In genomic region chr3:11035757-11036505, GRCh38 we compare ENCODE assay signal across 23 cellular contexts. TPM values are rescaled to one million over a fixed set of nuclear protein-coding genes. Genes with fewer than 3 reads are reported as not detected.
DNase-seq lines count a peak whose midpoint lies in the region; ATAC-seq, FAIRE-seq and TF ChIP-seq lines count a peak whose summit lies in the region.
"Had no signal": no experiment of that assay in that cellular context is flagged by ENCODE, and none has a peak within 500 bp of the region (broad histone marks: within the 10 kb centered on the region; RNA-seq: fewer than 3 reads in every experiment).

No MANE protein-coding gene starts in this region.

- H3K23ac ChIP-seq in H1 (ENCODE audit: insufficient read length) = no peak overlapping the region

- no peak for TF ChIP-seq CTCF in heart right ventricle (IDR thresholded peaks at IDR 0.05)
- no peak for TF ChIP-seq CTCF in H1 (IDR thresholded peaks at IDR 0.05; ENCODE audit: control extremely low read depth in 1 of 3, insufficient read depth in 1 of 3, low read depth in 1 of 3, low read length in 3 of 3)
- no peak for TF ChIP-seq CTCF in neural progenitor cell (IDR thresholded peaks at IDR 0.05)
- no peak for TF ChIP-seq CTCF in OCI-LY7 (conservative IDR thresholded peaks at IDR 0.05; ENCODE audit: low read length)

- H3K9me3 ChIP-seq in heart right ventricle = no peaks in the 10 kb centered on the region
- H3K9me3 ChIP-seq in H1 (ENCODE audit: insufficient read depth in 2 of 2, low read depth in 1 of 2, low read length in 1 of 2) = no peaks in the 10 kb centered on the region
- H3K9me3 ChIP-seq in neural progenitor cell (ENCODE audit: low read depth) = no peaks in the 10 kb centered on the region
- no peaks in the 10 kb centered on the region for H3K9me3 ChIP-seq in aorta (ENCODE audit: control insufficient read depth, low read length)
- H3K9me3 ChIP-seq in OCI-LY7 (ENCODE audit: low read length) = no peaks in the 10 kb centered on the region
- no peaks in the 10 kb centered on the region for H3K9me3 ChIP-seq in CD8-positive, alpha-beta memory T cell (ENCODE audit: low read length)
- H3K9me3 ChIP-seq: A549, Caco-2, HAP-1 had no signal

- H4K91ac ChIP-seq in H1 (replicated peaks; ENCODE audit: insufficient read length, low read length) = no peak overlapping the region

- no peaks in the 10 kb centered on the region for H3K23me2 ChIP-seq in H1 (ENCODE audit: low read depth, low read length)

- H3K27ac ChIP-seq in heart right ventricle (no peak overlapping the region), H1 (ENCODE audit: low read depth, low read length) (no peak overlapping the region), neural progenitor cell (no peak overlapping the region), aorta (ENCODE audit: low read depth in 1 of 2, low read length in 2 of 2) (no peak overlapping the region), OCI-LY7 (ENCODE audit: low read depth, low read length, poor library complexity, severe bottlenecking) (no peak overlapping the region)
- no peak overlapping the region for H3K27ac ChIP-seq in CD8-positive, alpha-beta memory T cell (ENCODE audit: low read depth, low read length)
- H3K27ac ChIP-seq: A549, GM23248 had no signal

- POLR2A ChIA-PET in H1 (lab: Charles Lee; ENCODE audit: partially characterized antibody) = interaction anchor here (0.6 kb wide), 1 partner anchor 587 kb away, joined by 3 read pairs; no protein-coding TSS in a partner anchor
- POLR2A ChIA-PET in OCI-LY7 (lab: Charles Lee) = interaction anchor here (0.6 kb wide), 1 partner anchor 1745 kb away, joined by 3 read pairs; no protein-coding TSS in a partner anchor
- POLR2A ChIA-PET in CD8-positive, alpha-beta memory T cell (lab: Charles Lee) = no interaction called here

- H3K4me2 ChIP-seq in H1 (ENCODE audit: insufficient read depth in 1 of 2, low read depth in 2 of 2, low read length in 2 of 2) (no peak overlapping the region), neural progenitor cell (no peak overlapping the region), OCI-LY7 (ENCODE audit: low read length) (no peak overlapping the region)
- H3K4me2 ChIP-seq: A549 had no signal

- no peak for TF ChIP-seq POLR2A in H1 (IDR thresholded peaks at IDR 0.05; ENCODE audit: control extremely low read depth in 1 of 2, low read depth in 2 of 2, low read length in 2 of 2)

- no peak overlapping the region for H3K18ac ChIP-seq in H1 (ENCODE audit: extremely low read depth, low read length)

- H4K5ac ChIP-seq in H1 (ENCODE audit: insufficient read length, low read depth, low read length) = no peak overlapping the region

- ATAC-seq in heart right ventricle = no peak
- peak; percentile 40 for ATAC-seq in aorta (ENCODE audit: low FRiP score)
- no peak for ATAC-seq in HG02610 (IDR thresholded peaks at IDR 0.05; ENCODE audit: unreplicated experiment)
- ATAC-seq: GM12878 had no signal

- no peak for TF ChIP-seq EP300 in H1 (IDR thresholded peaks at IDR 0.05; ENCODE audit: borderline replicate concordance in 1 of 2, low read depth in 2 of 2, low read length in 2 of 2)

- no peak overlapping the region for H3K9ac ChIP-seq in H1 (replicated peaks in 1 of 4; ENCODE audit: extremely low read depth in 1 of 4, low read depth in 3 of 4, low read length in 3 of 4)
- H3K9ac ChIP-seq in neural progenitor cell = no peak overlapping the region
- H3K9ac ChIP-seq: GM23248 had no signal

- intact Hi-C loops in cardiac septum (cut with DNase I) (no loop called here), heart right ventricle (cut with DNase I) (no loop called here), aorta (cut with DNase I) (no loop called here), OCI-LY7 (cut with micrococcal nuclease; ENCODE audit: unreplicated experiment) (no loop called here)

- H3K56ac ChIP-seq in H1 (replicated peaks; ENCODE audit: insufficient read length, low read depth, low read length) = no peak overlapping the region

- TF ChIP-seq RAD21 in H1 (IDR thresholded peaks at IDR 0.05 in 1 of 2, conservative IDR thresholded peaks at IDR 0.05 in 1 of 2; ENCODE audit: low read depth in 2 of 2, low read length in 2 of 2) = no peak

- no peak overlapping the region for H2AK5ac ChIP-seq in H1 (ENCODE audit: low read depth, low read length)

- H2BK15ac ChIP-seq in H1 (ENCODE audit: low read length) = no peak overlapping the region

- H3F3A ChIP-seq in neural progenitor cell (ENCODE audit: low read depth) = no peaks in the 10 kb centered on the region

- peak overlapping the region; percentile 74; the same call in 1 of the 2 replicates for H4K8ac ChIP-seq in H1 (ENCODE audit: extremely low read depth, insufficient read depth, low read length)

- peaks cover 2% of the 10 kb centered on the region for H3K27me3 Mint-ChIP-seq in neural progenitor cell (ENCODE audit: insufficient read depth, low read depth)
- H3K27me3 Mint-ChIP-seq in CD8-positive, alpha-beta memory T cell = peaks cover 21 to 35% of the 10 kb centered on the region in 2 donors

- H3K27me3 ChIP-seq in heart right ventricle = peaks cover 0 to 56% (median 31%) of the 10 kb centered on the region in 7 donors
- no peaks in the 10 kb centered on the region for H3K27me3 ChIP-seq in H1 (replicated peaks in 1 of 4; ENCODE audit: control insufficient read depth in 3 of 4, extremely low read depth in 1 of 4, insufficient read depth in 3 of 4, low read length in 3 of 4)
- no peaks in the 10 kb centered on the region for H3K27me3 ChIP-seq in neural progenitor cell
- H3K27me3 ChIP-seq in aorta (ENCODE audit: control insufficient read depth in 1 of 2, insufficient read depth in 2 of 2, low read length in 1 of 2) = no peaks in the 10 kb centered on the region
- H3K27me3 ChIP-seq in CD8-positive, alpha-beta memory T cell (ENCODE audit: insufficient read depth, low read length, poor library complexity, severe bottlenecking) = no peaks in the 10 kb centered on the region

- H3K36me3 ChIP-seq in heart right ventricle (peaks cover 0 to 7% (median 0%) of the 10 kb centered on the region in 9 donors), H1 (ENCODE audit: control insufficient read depth in 2 of 4, insufficient read depth in 4 of 4, low read length in 3 of 4) (no peaks in the 10 kb centered on the region), neural progenitor cell (no peaks in the 10 kb centered on the region), aorta (ENCODE audit: control insufficient read depth in 1 of 2, insufficient read depth in 2 of 2, low read length in 1 of 2) (no peaks in the 10 kb centered on the region), OCI-LY7 (ENCODE audit: insufficient read depth, low read length) (no peaks in the 10 kb centered on the region)
- H3K36me3 ChIP-seq in CD8-positive, alpha-beta memory T cell (ENCODE audit: insufficient read depth, low read length) = no peaks in the 10 kb centered on the region
- H3K36me3 ChIP-seq: HAP-1 had no signal

- H3K4me1 ChIP-seq in heart right ventricle (no peaks in the 10 kb centered on the region), H1 (replicated peaks in 1 of 4; ENCODE audit: control insufficient read depth in 3 of 4, insufficient read depth in 4 of 4, low read length in 3 of 4) (no peaks in the 10 kb centered on the region), neural progenitor cell (no peaks in the 10 kb centered on the region), aorta (ENCODE audit: control insufficient read depth in 1 of 2, insufficient read depth in 2 of 2, low read length in 2 of 2) (no peaks in the 10 kb centered on the region), OCI-LY7 (ENCODE audit: insufficient read depth, low read length, poor library complexity, severe bottlenecking) (no peaks in the 10 kb centered on the region)
- no peaks in the 10 kb centered on the region for H3K4me1 ChIP-seq in CD8-positive, alpha-beta memory T cell (ENCODE audit: insufficient read depth, low read length)
- H3K4me1 ChIP-seq: A549, Caco-2, HAP-1 had no signal

- peak overlapping the region; percentile 55 for H3K27ac Mint-ChIP-seq in neural progenitor cell
- H3K27ac Mint-ChIP-seq in CD8-positive, alpha-beta memory T cell = no peak overlapping the region
- H3K27ac Mint-ChIP-seq: CD4-positive, alpha-beta memory T cell had no signal

- H3K79me1 ChIP-seq in H1 (ENCODE audit: low read depth, low read length) = no peaks in the 10 kb centered on the region

- no peak overlapping the region for H2AFZ ChIP-seq in H1 (ENCODE audit: low read length)
- H2AFZ ChIP-seq in neural progenitor cell (replicated peaks) = no peak overlapping the region
- no peak overlapping the region for H2AFZ ChIP-seq in OCI-LY7 (ENCODE audit: low read length)
- H2AFZ ChIP-seq: GM23248 had no signal

- no peak overlapping the region for H2BK20ac ChIP-seq in H1 (ENCODE audit: low read length)

- no peaks in the 10 kb centered on the region for H3K36me3 Mint-ChIP-seq in neural progenitor cell
- H3K36me3 Mint-ChIP-seq in CD8-positive, alpha-beta memory T cell = peaks cover 0 to 1% (median 0%) of the 10 kb centered on the region in 3 donors
- H3K36me3 Mint-ChIP-seq: CD4-positive, alpha-beta memory T cell had no signal

- H3K9me2 ChIP-seq in OCI-LY7 (ENCODE audit: insufficient read depth, low read length) = no peaks in the 10 kb centered on the region

- no peak overlapping the region for H2BK12ac ChIP-seq in H1 (ENCODE audit: low read depth, low read length)

- WGBS in heart right ventricle, 2 donors = 78 to 81% methylated on average over 19 of the region's 19 CpGs
- 88% methylated on average over 19 of the region's 19 CpGs; no CpG with 5 or more reads in 1 of the 2 experiments for WGBS in H1 (ENCODE audit: extremely low coverage in 1 of 2, insufficient coverage in 1 of 2, insufficient read length in 1 of 2, insufficient replicate concordance in 2 of 2, low coverage in 1 of 2, low lambda C conversion rate in 2 of 2, missing lambda C conversion rate in 1 of 2), 2 experiments
- WGBS in aorta, 2 donors = 85 to 92% methylated on average over 19 of the region's 19 CpGs

- H3K4me1 Mint-ChIP-seq in neural progenitor cell = peaks cover 5% of the 10 kb centered on the region
- no peaks in the 10 kb centered on the region for H3K4me1 Mint-ChIP-seq in CD8-positive, alpha-beta memory T cell

- H3K14ac ChIP-seq in H1 (ENCODE audit: insufficient read length) = no peak overlapping the region

- CTCF ChIA-PET in H1 (lab: Charles Lee; ENCODE audit: partially characterized antibody) (interaction anchor here (0.8 to 1.4 kb wide), 5 partner anchors 24 to 263 kb away, joined by 3 to 5 read pairs (median 3); no protein-coding TSS in a partner anchor), OCI-LY7 (lab: Charles Lee; ENCODE audit: unreplicated experiment) (no interaction called here)
- CTCF ChIA-PET in CD8-positive, alpha-beta memory T cell (lab: Charles Lee) = no interaction called here

- H3K9me3 Mint-ChIP-seq in neural progenitor cell = no peaks in the 10 kb centered on the region
- H3K9me3 Mint-ChIP-seq in CD8-positive, alpha-beta memory T cell = no peaks in the 10 kb centered on the region

- no peak overlapping the region for H3K4ac ChIP-seq in H1 (replicated peaks; ENCODE audit: insufficient read length, low read depth, low read length)

- H2BK5ac ChIP-seq in H1 (ENCODE audit: low read depth, low read length) = no peak overlapping the region

- no peak overlapping the region for H3K4me3 Mint-ChIP-seq in neural progenitor cell
- H3K4me3 Mint-ChIP-seq in CD8-positive, alpha-beta memory T cell = no peak overlapping the region
- H3K4me3 Mint-ChIP-seq: CD4-positive, alpha-beta memory T cell had no signal

- FAIRE-seq in H1 (lab: Jason Lieb, UNC) = no peak
- FAIRE-seq: A549, GM12878, GM19239 had no signal

- BruUV-seq in OCI-LY7 (replicated peaks; lab: Mats Ljungman, UMichigan) = no TSS peak

- H3K79me2 ChIP-seq in H1 (ENCODE audit: control insufficient read depth in 1 of 2, insufficient read depth in 2 of 2, low read length in 2 of 2) = no peaks in the 10 kb centered on the region
- H3K79me2 ChIP-seq in neural progenitor cell (ENCODE audit: low read depth) = no peaks in the 10 kb centered on the region
- no peaks in the 10 kb centered on the region for H3K79me2 ChIP-seq in OCI-LY7 (ENCODE audit: insufficient read depth, low read depth, low read length)

- no peak overlapping the region for H3K4me3 ChIP-seq in heart right ventricle
- no peak overlapping the region for H3K4me3 ChIP-seq in H1 (ENCODE audit: extremely low read depth in 1 of 4, insufficient read depth in 2 of 4, low read depth in 3 of 4, low read length in 4 of 4)
- H3K4me3 ChIP-seq in neural progenitor cell = no peak overlapping the region
- no peak overlapping the region for H3K4me3 ChIP-seq in aorta (ENCODE audit: low read length in 2 of 2)
- H3K4me3 ChIP-seq in OCI-LY7 (ENCODE audit: low read depth, low read length, poor library complexity, severe bottlenecking) = no peak overlapping the region
- H3K4me3 ChIP-seq in CD8-positive, alpha-beta memory T cell (ENCODE audit: low read length) = no peak overlapping the region
- H3K4me3 ChIP-seq: A549, GM12878, GM23248, HAP-1 had no signal

- DNase-seq in cardiac septum (ENCODE audit: low spot score) (peak; percentile 72), heart right ventricle (no peak), H1 (ENCODE audit: low read depth in 1 of 2, low spot score in 2 of 2) (no peak), neural progenitor cell (ENCODE audit: low spot score) (no peak), aorta (peak in 1 of 2 donors; percentile 55), OCI-LY7 (ENCODE audit: low spot score) (no peak)
- DNase-seq in CD8-positive, alpha-beta memory T cell = no peak
- DNase-seq: 8988T; C1 segment of cervical spinal cord; Caco-2; CD4-positive, alpha-beta memory T cell; DMS153; DMS79; EL; GDM1; GM23248 had no signal

- H2BK120ac ChIP-seq in H1 (replicated peaks; ENCODE audit: low read depth, low read length) = no peak overlapping the region

- no peaks in the 10 kb centered on the region for H4K20me1 ChIP-seq in H1 (replicated peaks in 1 of 2; ENCODE audit: control insufficient read depth in 1 of 2, insufficient read depth in 2 of 2, low read length in 2 of 2)
- no peaks in the 10 kb centered on the region for H4K20me1 ChIP-seq in neural progenitor cell (ENCODE audit: low read depth)
- no peaks in the 10 kb centered on the region for H4K20me1 ChIP-seq in OCI-LY7 (ENCODE audit: insufficient read depth, low read length)

RNA-seq across cellular contexts. Expression of gene SLC6A1, which starts 43.4 kb away (rescaled TPM):
- total RNA-seq in cardiac septum (2.1 TPM), heart right ventricle (1 to 10 TPM in 6 of 10 donors, under 1 TPM in 4; 0.55 to 2.5 (median 1.7) TPM), neural progenitor cell (ENCODE audit: low replicate concordance) (0.52 and 0.77 TPM in 2 replicates), aorta (1 to 10 TPM; 1.4 to 2.3 TPM), OCI-LY7 (2022) (not detected in 2 replicates)
- polyA plus RNA-seq in heart right ventricle (1 to 10 TPM in 1 of 2 donors, under 1 TPM in 1; 0.55 to 2.7 TPM), H1 (2011; rRNA removed) (0.35 and 0.63 TPM in 2 replicates), aorta (1 to 10 TPM in 1 of 2 donors, under 1 TPM in 1; 0.50 to 4.9 TPM)
- total RNA-seq in H1 (2021; fragmentation: NEBNext Ultra II Directional; extraction: Animal tissue kit (Norgen Biotek cat#: 25700)) = 0.30 and 0.31 TPM in 2 replicates
- 0.50 TPM for polyA plus RNA-seq in H1 (2011; cell fraction: cytosol; rRNA removed)
- polyA plus RNA-seq in H1 (2011; cell fraction: nucleus; rRNA removed) = 1.00 TPM
- 0.22 to 0.61 TPM (median 0.41 TPM) in 4 replicates for polyA plus RNA-seq in H1 (2012, experiment 1 of 2)
- 0.22 TPM for polyA plus RNA-seq in H1 (2012, experiment 2 of 2)
- polyA plus RNA-seq in H1 (2013, experiment 1 of 2) = 0.24 TPM
- 0.26 TPM for polyA plus RNA-seq in H1 (2013, experiment 2 of 2)
- polyA minus RNA-seq in H1 (2011; rRNA and poly(A)+ RNA removed) = 0.44 and 1.2 TPM in 2 replicates
- 0.51 TPM for polyA minus RNA-seq in H1 (2011; cell fraction: cytosol; rRNA and poly(A)+ RNA removed)
- polyA minus RNA-seq in H1 (2011; cell fraction: nucleus; rRNA and poly(A)+ RNA removed) = 0.50 TPM
- not detected in 2 replicates for total RNA-seq in OCI-LY7 (2014; rRNA removed; shearing (Covaris generic))
- not detected for total RNA-seq in CD8-positive, alpha-beta memory T cell
- polyA plus RNA-seq in CD8-positive, alpha-beta memory T cell = not detected
- total RNA-seq: Caco-2; CD4-positive, alpha-beta memory T cell; GM12878; GM23248; H4 had no signal
- polyA plus RNA-seq: A549; BJ; CD4-positive, alpha-beta memory T cell; GM12878; GM23248 had no signal
